ENCODE assay signal across 1 cellular context in the genomic region with DNA sequence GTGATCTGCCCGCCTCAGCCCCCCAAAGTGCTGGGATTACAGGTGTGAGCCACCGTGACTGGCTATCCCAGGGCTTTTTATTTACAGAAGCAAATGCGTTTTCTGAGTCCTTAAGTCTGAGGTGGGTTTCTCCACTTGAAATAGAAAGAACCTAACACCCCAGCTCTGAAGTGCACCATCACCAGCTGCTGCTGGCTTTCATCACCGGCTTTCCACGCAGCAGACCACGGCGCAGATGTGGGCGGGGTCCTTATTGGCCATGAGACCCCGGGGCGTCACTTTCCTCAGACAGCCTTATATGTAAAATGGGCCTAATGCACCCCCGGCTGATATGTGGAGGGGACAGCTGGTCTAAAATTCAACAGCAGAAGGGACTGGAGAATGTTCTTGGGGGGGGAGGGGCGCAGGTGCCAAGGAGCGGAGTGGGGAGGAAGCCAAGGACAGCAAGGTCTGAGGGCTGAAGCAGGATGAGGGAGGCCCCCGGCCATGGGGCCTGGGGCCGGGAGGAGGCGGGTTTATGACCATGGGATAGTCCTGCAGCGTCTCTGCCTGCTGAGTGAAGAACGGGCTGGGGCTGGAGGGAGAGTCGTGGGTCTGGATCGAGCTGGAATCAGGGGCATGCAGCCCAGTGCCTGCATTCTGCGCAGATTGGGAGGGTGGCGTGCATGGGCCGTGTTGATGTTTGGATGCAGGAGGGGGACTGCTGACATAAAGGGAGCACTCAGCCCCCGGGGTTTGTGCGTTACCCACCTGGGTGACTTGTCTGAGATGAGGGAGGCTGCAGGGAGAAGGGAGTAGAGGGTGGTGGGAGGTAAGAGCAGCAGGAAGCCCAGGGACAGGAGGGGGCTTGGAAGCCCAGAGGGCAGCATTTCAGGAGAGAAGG.
TF ChIP-seq lines count a peak whose summit lies in the region.

No MANE protein-coding gene starts in this region.

TF ChIP-seq in GM23338, 12 proteins besides CTCF, POLR2A, EP300 and RAD21 (continued from another document):
- TF ChIP-seq ZNF114 (CRISPR knock-in tag; IDR thresholded peaks at IDR 0.05) (no peak), STAT1 (IDR thresholded peaks at IDR 0.05; ENCODE audit: unreplicated experiment) (no peak)
- TF ChIP-seq, protein P1, sequence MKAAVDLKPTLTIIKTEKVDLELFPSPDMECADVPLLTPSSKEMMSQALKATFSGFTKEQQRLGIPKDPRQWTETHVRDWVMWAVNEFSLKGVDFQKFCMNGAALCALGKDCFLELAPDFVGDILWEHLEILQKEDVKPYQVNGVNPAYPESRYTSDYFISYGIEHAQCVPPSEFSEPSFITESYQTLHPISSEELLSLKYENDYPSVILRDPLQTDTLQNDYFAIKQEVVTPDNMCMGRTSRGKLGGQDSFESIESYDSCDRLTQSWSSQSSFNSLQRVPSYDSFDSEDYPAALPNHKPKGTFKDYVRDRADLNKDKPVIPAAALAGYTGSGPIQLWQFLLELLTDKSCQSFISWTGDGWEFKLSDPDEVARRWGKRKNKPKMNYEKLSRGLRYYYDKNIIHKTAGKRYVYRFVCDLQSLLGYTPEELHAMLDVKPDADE (IDR thresholded peaks at IDR 0.05) = no peak
- TF ChIP-seq, protein P2, sequence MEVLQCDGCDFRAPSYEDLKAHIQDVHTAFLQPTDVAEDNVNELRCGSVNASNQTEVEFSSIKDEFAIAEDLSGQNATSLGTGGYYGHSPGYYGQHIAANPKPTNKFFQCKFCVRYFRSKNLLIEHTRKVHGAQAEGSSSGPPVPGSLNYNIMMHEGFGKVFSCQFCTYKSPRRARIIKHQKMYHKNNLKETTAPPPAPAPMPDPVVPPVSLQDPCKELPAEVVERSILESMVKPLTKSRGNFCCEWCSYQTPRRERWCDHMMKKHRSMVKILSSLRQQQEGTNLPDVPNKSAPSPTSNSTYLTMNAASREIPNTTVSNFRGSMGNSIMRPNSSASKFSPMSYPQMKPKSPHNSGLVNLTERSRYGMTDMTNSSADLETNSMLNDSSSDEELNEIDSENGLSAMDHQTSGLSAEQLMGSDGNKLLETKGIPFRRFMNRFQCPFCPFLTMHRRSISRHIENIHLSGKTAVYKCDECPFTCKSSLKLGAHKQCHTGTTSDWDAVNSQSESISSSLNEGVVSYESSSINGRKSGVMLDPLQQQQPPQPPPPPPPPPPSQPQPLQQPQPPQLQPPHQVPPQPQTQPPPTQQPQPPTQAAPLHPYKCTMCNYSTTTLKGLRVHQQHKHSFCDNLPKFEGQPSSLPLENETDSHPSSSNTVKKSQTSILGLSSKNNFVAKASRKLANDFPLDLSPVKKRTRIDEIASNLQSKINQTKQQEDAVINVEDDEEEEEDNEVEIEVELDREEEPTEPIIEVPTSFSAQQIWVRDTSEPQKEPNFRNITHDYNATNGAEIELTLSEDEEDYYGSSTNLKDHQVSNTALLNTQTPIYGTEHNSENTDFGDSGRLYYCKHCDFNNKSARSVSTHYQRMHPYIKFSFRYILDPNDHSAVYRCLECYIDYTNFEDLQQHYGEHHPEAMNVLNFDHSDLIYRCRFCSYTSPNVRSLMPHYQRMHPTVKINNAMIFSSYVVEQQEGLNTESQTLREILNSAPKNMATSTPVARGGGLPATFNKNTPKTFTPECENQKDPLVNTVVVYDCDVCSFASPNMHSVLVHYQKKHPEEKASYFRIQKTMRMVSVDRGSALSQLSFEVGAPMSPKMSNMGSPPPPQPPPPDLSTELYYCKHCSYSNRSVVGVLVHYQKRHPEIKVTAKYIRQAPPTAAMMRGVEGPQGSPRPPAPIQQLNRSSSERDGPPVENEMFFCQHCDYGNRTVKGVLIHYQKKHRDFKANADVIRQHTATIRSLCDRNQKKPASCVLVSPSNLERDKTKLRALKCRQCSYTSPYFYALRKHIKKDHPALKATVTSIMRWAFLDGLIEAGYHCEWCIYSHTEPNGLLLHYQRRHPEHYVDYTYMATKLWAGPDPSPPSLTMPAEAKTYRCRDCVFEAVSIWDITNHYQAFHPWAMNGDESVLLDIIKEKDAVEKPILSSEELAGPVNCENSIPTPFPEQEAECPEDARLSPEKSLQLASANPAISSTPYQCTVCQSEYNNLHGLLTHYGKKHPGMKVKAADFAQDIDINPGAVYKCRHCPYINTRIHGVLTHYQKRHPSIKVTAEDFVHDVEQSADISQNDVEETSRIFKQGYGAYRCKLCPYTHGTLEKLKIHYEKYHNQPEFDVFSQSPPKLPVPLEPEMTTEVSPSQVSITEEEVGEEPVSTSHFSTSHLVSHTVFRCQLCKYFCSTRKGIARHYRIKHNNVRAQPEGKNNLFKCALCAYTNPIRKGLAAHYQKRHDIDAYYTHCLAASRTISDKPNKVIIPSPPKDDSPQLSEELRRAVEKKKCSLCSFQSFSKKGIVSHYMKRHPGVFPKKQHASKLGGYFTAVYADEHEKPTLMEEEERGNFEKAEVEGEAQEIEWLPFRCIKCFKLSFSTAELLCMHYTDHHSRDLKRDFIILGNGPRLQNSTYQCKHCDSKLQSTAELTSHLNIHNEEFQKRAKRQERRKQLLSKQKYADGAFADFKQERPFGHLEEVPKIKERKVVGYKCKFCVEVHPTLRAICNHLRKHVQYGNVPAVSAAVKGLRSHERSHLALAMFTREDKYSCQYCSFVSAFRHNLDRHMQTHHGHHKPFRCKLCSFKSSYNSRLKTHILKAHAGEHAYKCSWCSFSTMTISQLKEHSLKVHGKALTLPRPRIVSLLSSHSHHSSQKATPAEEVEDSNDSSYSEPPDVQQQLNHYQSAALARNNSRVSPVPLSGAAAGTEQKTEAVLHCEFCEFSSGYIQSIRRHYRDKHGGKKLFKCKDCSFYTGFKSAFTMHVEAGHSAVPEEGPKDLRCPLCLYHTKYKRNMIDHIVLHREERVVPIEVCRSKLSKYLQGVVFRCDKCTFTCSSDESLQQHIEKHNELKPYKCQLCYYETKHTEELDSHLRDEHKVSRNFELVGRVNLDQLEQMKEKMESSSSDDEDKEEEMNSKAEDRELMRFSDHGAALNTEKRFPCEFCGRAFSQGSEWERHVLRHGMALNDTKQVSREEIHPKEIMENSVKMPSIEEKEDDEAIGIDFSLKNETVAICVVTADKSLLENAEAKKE (CRISPR knock-in tag; IDR thresholded peaks at IDR 0.05) = no peak
